In the genomic region with DNA sequence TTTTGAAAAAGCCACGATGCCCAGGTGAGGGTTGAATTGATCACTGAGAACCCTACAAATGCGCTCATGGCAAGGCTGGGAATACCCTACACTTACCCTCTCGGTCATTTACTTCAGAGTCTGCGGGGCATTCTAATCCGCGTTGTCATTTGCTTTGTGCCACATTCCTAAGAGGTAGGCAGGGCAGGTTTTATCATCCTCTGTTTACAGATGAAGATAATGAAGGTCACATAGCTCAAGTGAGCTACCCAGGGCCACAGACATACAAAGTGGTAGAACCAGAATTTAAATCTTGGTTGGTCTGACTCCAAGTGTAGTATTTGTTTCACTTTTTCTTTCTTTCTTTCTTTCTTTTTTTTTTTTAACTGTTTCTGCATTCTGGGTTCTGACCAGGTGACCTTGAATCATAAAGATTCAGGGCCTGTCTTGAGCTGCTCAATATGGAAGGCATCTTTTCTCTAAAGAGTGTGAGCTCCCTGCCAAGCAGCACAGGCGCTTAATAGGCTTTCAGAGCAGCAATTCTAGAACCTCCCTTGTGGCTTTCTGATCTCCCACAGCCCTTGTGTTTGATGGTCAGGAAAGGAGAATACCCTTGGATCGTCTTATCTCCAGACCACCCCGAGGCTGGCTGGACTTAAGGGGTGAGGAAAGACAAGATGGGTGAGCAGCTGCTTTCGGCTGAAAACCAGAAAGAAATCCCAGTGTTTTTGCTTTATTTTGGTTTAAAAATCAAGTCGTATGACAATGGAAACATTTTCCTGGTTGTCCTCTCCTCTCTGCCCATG, we compare ENCODE assay signal across 12 cellular contexts. TPM values are rescaled to one million over a fixed set of nuclear protein-coding genes. Genes with fewer than 3 reads are reported as not detected.
DNase-seq lines count a peak whose midpoint lies in the region; ATAC-seq and TF ChIP-seq lines count a peak whose summit lies in the region.
"Had no signal": no experiment of that assay in that cellular context is flagged by ENCODE, and none has a peak within 500 bp of the region (broad histone marks: within the 10 kb centered on the region; RNA-seq: fewer than 3 reads in every experiment).

No MANE protein-coding gene starts in this region.

- POLR2A ChIA-PET in activated CD8-positive, alpha-beta T cell treated with anti-CD3 and anti-CD28 coated beads, Interleukin-2, amount 10 ng/mL, durations not matched to agents 7 days and 5 days (lab: Charles Lee): interaction anchor here (0.8 to 4.6 kb wide), 10 partner anchors 9 to 452 kb away, joined by 3 to 56 read pairs (median 6); a partner anchor contains a TSS

- no peaks in the 10 kb centered on the region for H3K36me3 ChIP-seq in sigmoid colon
- H3K36me3 ChIP-seq: neural progenitor cell had no signal

- TF ChIP-seq EP300 in sigmoid colon (IDR thresholded peaks at IDR 0.05): no peak

- intact Hi-C loops in sigmoid colon (cut with DNase I): no loop called here

- peak overlapping the region; percentile 100 for H3K4me3 Mint-ChIP-seq in activated CD8-positive, alpha-beta T cell treated with anti-CD3 and anti-CD28 coated beads, Interleukin-2, amount 10 ng/mL, durations not matched to agents 7 days and 5 days
- no peak overlapping the region for H3K4me3 Mint-ChIP-seq in nephron progenitor cell
- H3K4me3 Mint-ChIP-seq: neural progenitor cell had no signal

- no peaks in the 10 kb centered on the region for H3K27me3 Mint-ChIP-seq in activated CD8-positive, alpha-beta T cell treated with anti-CD3 and anti-CD28 coated beads, Interleukin-2, amount 10 ng/mL, durations not matched to agents 7 days and 5 days (ENCODE audit: low read depth)
- peaks cover 18% of the 10 kb centered on the region for H3K27me3 Mint-ChIP-seq in nephron progenitor cell (ENCODE audit: low read depth, poor library complexity)

- no peaks in the 10 kb centered on the region for H3K9me3 Mint-ChIP-seq in activated CD8-positive, alpha-beta T cell treated with anti-CD3 and anti-CD28 coated beads, Interleukin-2, amount 10 ng/mL, durations not matched to agents 7 days and 5 days (ENCODE audit: insufficient read depth)
- no peaks in the 10 kb centered on the region for H3K9me3 Mint-ChIP-seq in nephron progenitor cell
- H3K9me3 Mint-ChIP-seq: neural progenitor cell had no signal

- CTCF ChIA-PET in activated CD8-positive, alpha-beta T cell treated with anti-CD3 and anti-CD28 coated beads, Interleukin-2, amount 10 ng/mL, durations not matched to agents 7 days and 5 days (lab: Charles Lee): interaction anchor here (0.6 to 6.3 kb wide), 13 partner anchors 9 to 227 kb away, joined by 3 to 58 read pairs (median 6); no protein-coding TSS in a partner anchor

- H3K27me3 ChIP-seq in sigmoid colon: no peaks in the 10 kb centered on the region
- H3K27me3 ChIP-seq: neural progenitor cell had no signal

- DNase-seq in activated CD8-positive, alpha-beta T cell treated with anti-CD3 and anti-CD28 coated beads, Interleukin-2, amount 10 ng/mL, durations not matched to agents 7 days and 5 days: no peak
- DNase-seq in nephron progenitor cell (no peak), sigmoid colon (no peak), DMS153 treated with DMSO at 0.1 percent for 48 hours (lab: John Stamatoyannopoulos, UW; ENCODE audit: unreplicated experiment) (no peak)
- DNase-seq: NCI-H1092 had no signal

- H3K27ac Mint-ChIP-seq in activated CD8-positive, alpha-beta T cell treated with anti-CD3 and anti-CD28 coated beads, Interleukin-2, amount 10 ng/mL, durations not matched to agents 7 days and 5 days: peak overlapping the region; percentile 99
- H3K27ac Mint-ChIP-seq in nephron progenitor cell: peak overlapping the region; percentile 94
- H3K27ac Mint-ChIP-seq: neural progenitor cell had no signal

- H3K4me1 Mint-ChIP-seq in activated CD8-positive, alpha-beta T cell treated with anti-CD3 and anti-CD28 coated beads, Interleukin-2, amount 10 ng/mL, durations not matched to agents 7 days and 5 days (ENCODE audit: low read depth): peaks cover 62% of the 10 kb centered on the region
- peaks cover 13% of the 10 kb centered on the region for H3K4me1 Mint-ChIP-seq in nephron progenitor cell

- H3K9me3 ChIP-seq in sigmoid colon: no peaks in the 10 kb centered on the region

- TF ChIP-seq CTCF in nephron progenitor cell (IDR thresholded peaks at IDR 0.05) (no peak), sigmoid colon (IDR thresholded peaks at IDR 0.05) (no peak)

- TF ChIP-seq POLR2A in sigmoid colon (IDR thresholded peaks at IDR 0.05): no peak

- H3K27ac ChIP-seq in sigmoid colon: no peak overlapping the region
- H3K27ac ChIP-seq: epithelial cell of prostate, neural progenitor cell had no signal

- ATAC-seq in GM18498 (IDR thresholded peaks at IDR 0.05; ENCODE audit: unreplicated experiment) (peak; percentile 34), HG02840 (IDR thresholded peaks at IDR 0.05; ENCODE audit: low FRiP score, unreplicated experiment) (peak; percentile 28), GM18870 (IDR thresholded peaks at IDR 0.05; ENCODE audit: unreplicated experiment) (no peak), HG02884 (IDR thresholded peaks at IDR 0.05; ENCODE audit: unreplicated experiment) (no peak)
- ATAC-seq in activated CD8-positive, alpha-beta T cell treated with anti-CD3 and anti-CD28 coated beads, Interleukin-2, amount 10 ng/mL, durations not matched to agents 7 days and 5 days: peak; percentile 32

- 34 to 49% methylated on average over 11 of the region's 11 CpGs for WGBS in sigmoid colon, 2 donors

- no peak overlapping the region for H3K4me3 ChIP-seq in sigmoid colon
- H3K4me3 ChIP-seq: neural progenitor cell had no signal

- H3K36me3 Mint-ChIP-seq in activated CD8-positive, alpha-beta T cell treated with anti-CD3 and anti-CD28 coated beads, Interleukin-2, amount 10 ng/mL, durations not matched to agents 7 days and 5 days (ENCODE audit: low read depth): peaks cover 34% of the 10 kb centered on the region
- H3K36me3 Mint-ChIP-seq in nephron progenitor cell (ENCODE audit: low read depth): no peaks in the 10 kb centered on the region
- H3K36me3 Mint-ChIP-seq: neural progenitor cell had no signal

- H3K4me1 ChIP-seq in sigmoid colon: no peaks in the 10 kb centered on the region

RNA-seq across cellular contexts. Expression of a gene that starts 0.7 kb away (rescaled TPM):
- total RNA-seq in activated CD8-positive, alpha-beta T cell treated with anti-CD3 and anti-CD28 coated beads, Interleukin-2, amount 10 ng/mL, durations not matched to agents 7 days and 5 days: 10 to 100 TPM; 41.3 to 41.6 TPM
- total RNA-seq in sigmoid colon: 1 to 10 TPM in 3 of 4 donors, not detected in 1; 1.6 to 5.0 (median 2.3) TPM
- 10 to 100 TPM in 1 of 3 donors, 1 to 10 TPM in 2; 5.3 to 17.1 (median 6.0) TPM for polyA plus RNA-seq in sigmoid colon
- total RNA-seq: temporal lobe had no signal

RNA-seq across cellular contexts. Expression of a gene that starts 56.8 kb away (rescaled TPM):
- total RNA-seq in activated CD8-positive, alpha-beta T cell treated with anti-CD3 and anti-CD28 coated beads, Interleukin-2, amount 10 ng/mL, durations not matched to agents 7 days and 5 days: 1 to 10 TPM in 1 of 2 experiments, under 1 TPM in 1; 0.79 to 5.5 TPM
- total RNA-seq in sigmoid colon: 1 to 10 TPM; 2.4 to 3.0 (median 2.8) TPM
- 10 to 100 TPM in 1 of 3 donors, 1 to 10 TPM in 2; 3.6 to 14.8 (median 4.9) TPM for polyA plus RNA-seq in sigmoid colon

Comparison
In these comparisons a context has a peak if more than half of its experiments do, and no peak if none do; other contexts are left out.
1. ATAC-seq: peak in GM18498 (single experiment), HG02840 (single experiment) and activated CD8-positive, alpha-beta T cell treated with anti-CD3 and anti-CD28 coated beads, Interleukin-2, amount 10 ng/mL, durations not matched to agents 7 days and 5 days (single experiment); none in GM18870 (single experiment) and HG02884 (single experiment).
2. RNA of a gene that starts 0.7 kb away (total RNA-seq): 41.3 to 41.6 TPM in activated CD8-positive, alpha-beta T cell treated with anti-CD3 and anti-CD28 coated beads, Interleukin-2, amount 10 ng/mL, durations not matched to agents 7 days and 5 days; 1.6 to 5.0 TPM in sigmoid colon; every median in the first group is over 4 times any median in the second.